In genomic region chr13:59452189-59452588, GRCh38 we compare ENCODE assay signal across 15 cellular contexts.
DNase-seq lines count a peak whose midpoint lies in the region; ATAC-seq lines count a peak whose summit lies in the region.
"Had no signal": no experiment of that assay in that cellular context is flagged by ENCODE, and none has a peak within 500 bp of the region (broad histone marks: within the 10 kb centered on the region; RNA-seq: fewer than 3 reads in every experiment).

No MANE protein-coding gene starts in this region.

- no peak overlapping the region for H3K4ac ChIP-seq in mesendoderm (ENCODE audit: low read depth, low read length)

- H3K4me2 ChIP-seq in mesendoderm (ENCODE audit: low read length) = no peak overlapping the region
- H3K4me2 ChIP-seq: BLaER1 had no signal

- H3K4me3 ChIP-seq in mesendoderm (ENCODE audit: low read length) = no peak overlapping the region
- H3K4me3 ChIP-seq: BLaER1, body of pancreas, gastroesophageal sphincter had no signal

- no peak overlapping the region for H2BK120ac ChIP-seq in mesendoderm (ENCODE audit: low read depth, low read length)

- H3K9ac ChIP-seq in mesendoderm (ENCODE audit: low read length) = no peak overlapping the region
- H3K9ac ChIP-seq: BLaER1 had no signal

- H3K56ac ChIP-seq in mesendoderm (ENCODE audit: low read length) = peak overlapping the region; percentile 15

- H2BK5ac ChIP-seq in mesendoderm (ENCODE audit: low read length) = no peak overlapping the region

- no peaks in the 10 kb centered on the region for H3K79me2 ChIP-seq in mesendoderm (ENCODE audit: control insufficient read depth, insufficient read depth, low read length)

- no peak for ATAC-seq in HG02981 (IDR thresholded peaks at IDR 0.05; ENCODE audit: unreplicated experiment)
- no peak for ATAC-seq in left colon
- ATAC-seq: body of pancreas; effector memory CD8-positive, alpha-beta T cell; gastroesophageal sphincter had no signal

- peaks cover 5% of the 10 kb centered on the region for H3K4me1 ChIP-seq in mesendoderm (ENCODE audit: control insufficient read depth, low read depth, low read length)
- H3K4me1 ChIP-seq: BLaER1, body of pancreas, gastroesophageal sphincter had no signal

- no peak overlapping the region for H3K18ac ChIP-seq in mesendoderm (ENCODE audit: low read length)

- H4K5ac ChIP-seq in mesendoderm (ENCODE audit: low read length) = no peak overlapping the region

- no peak overlapping the region for H2AK5ac ChIP-seq in mesendoderm (ENCODE audit: low read length)

- H3K23ac ChIP-seq in mesendoderm (ENCODE audit: low read length) = no peak overlapping the region

- intact Hi-C loops in left colon (cut with DNase I, micrococcal nuclease) = no loop called here

- H2BK15ac ChIP-seq in mesendoderm (replicated peaks; ENCODE audit: low read depth) = no peak overlapping the region

- H3K27ac ChIP-seq in mesendoderm (ENCODE audit: low read depth, low read length) = no peak overlapping the region
- H3K27ac ChIP-seq: BLaER1, body of pancreas, gastroesophageal sphincter had no signal

- no CpG with 5 or more reads among the region's 8 CpGs for WGBS in mesendoderm (ENCODE audit: extremely low coverage, insufficient coverage, low lambda C conversion rate)

- DNase-seq in DMS 273 (lab: John Stamatoyannopoulos, UW; ENCODE audit: unreplicated experiment) = peak; percentile 85
- peak; percentile 78 for DNase-seq in NCI-H1105 (lab: John Stamatoyannopoulos, UW)
- peak; percentile 97 for DNase-seq in NCI-H82 treated with DMSO at 0.1 percent for 48 hours (lab: John Stamatoyannopoulos, UW; ENCODE audit: unreplicated experiment)
- no peak for DNase-seq in mesendoderm
- DNase-seq in activated CD4-positive, alpha-beta T cell treated with anti-CD3 and anti-CD28 coated beads for 1 hour = no peak
- DNase-seq in cerebellar nuclear complex (lab: John Stamatoyannopoulos, UW) = no peak
- DNase-seq in left colon = no peak
- DNase-seq: activated CD4-positive, alpha-beta T cell treated with anti-CD3 and anti-CD28 coated beads, Interleukin-2, amount 50 U/mL, for 48 hours; activated gamma-delta T cell; effector memory CD8-positive, alpha-beta T cell; KG1 had no signal

- H4K8ac ChIP-seq in mesendoderm (ENCODE audit: low read depth, low read length) = no peak overlapping the region

- H3K36me3 ChIP-seq in mesendoderm (ENCODE audit: control insufficient read depth, insufficient read depth, low read length) = no peaks in the 10 kb centered on the region
- H3K36me3 ChIP-seq: BLaER1, gastroesophageal sphincter had no signal

- H3K79me1 ChIP-seq in mesendoderm (ENCODE audit: low read length) = no peaks in the 10 kb centered on the region

- no peaks in the 10 kb centered on the region for H3K27me3 ChIP-seq in mesendoderm (ENCODE audit: insufficient read depth, low read length, poor library complexity)
- H3K27me3 ChIP-seq: BLaER1, body of pancreas, gastroesophageal sphincter had no signal

Comparison
In these comparisons a context has a peak if more than half of its experiments do, and no peak if none do; other contexts are left out.
1. DNase-seq: peak in DMS 273 (single experiment), NCI-H1105 (single experiment) and NCI-H82 treated with DMSO at 0.1 percent for 48 hours (single experiment); none in mesendoderm (single experiment), activated CD4-positive, alpha-beta T cell treated with anti-CD3 and anti-CD28 coated beads for 1 hour (single experiment), cerebellar nuclear complex (0 of 2) and left colon (0 of 2).